Comparison of ENCODE assay signal across 8 cellular contexts in the genomic region with DNA sequence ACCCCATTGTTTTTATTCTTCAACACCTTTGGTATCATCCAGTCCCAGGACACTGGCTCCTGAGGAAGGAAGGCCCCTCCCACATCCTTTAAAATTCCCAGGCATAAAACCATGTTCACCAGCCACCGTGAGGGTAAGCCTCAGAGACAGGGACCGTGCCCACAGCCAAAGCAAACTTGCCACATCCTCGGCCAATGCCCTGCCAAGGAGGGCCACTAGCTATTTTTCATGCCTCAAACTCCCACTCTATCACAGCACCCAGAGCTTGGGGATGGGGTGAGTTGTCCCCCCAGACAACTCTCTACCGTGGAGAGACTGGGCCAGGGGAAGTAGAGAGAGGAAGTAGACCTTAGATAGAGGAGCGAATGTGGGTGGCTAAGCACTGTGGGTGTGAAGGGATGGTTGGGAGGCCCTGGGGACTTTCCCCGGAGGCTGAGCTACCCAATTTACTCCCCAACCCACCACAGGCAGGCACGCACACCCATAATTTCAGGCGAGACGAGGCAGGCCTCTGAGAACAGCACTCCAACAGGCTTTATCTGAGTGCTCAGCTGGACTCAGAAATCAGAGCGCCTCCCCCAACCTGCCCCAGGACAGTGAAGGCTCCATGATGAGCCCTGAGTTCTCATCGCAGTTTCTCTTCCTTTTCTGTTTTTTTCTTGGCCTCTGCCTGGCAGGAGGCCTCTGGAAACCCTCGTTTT. TPM values are rescaled to one million over a fixed set of nuclear protein-coding genes. Genes with fewer than 3 reads are reported as not detected.
DNase-seq lines count a peak whose midpoint lies in the region; ATAC-seq and TF ChIP-seq lines count a peak whose summit lies in the region.

No MANE protein-coding gene starts in this region.

- DNase-seq in activated gamma-delta T cell treated with Interleukin-2 at 50 U/mL for 16 hours (peak; percentile 86), left colon (peak; percentile 69 to 71), kidney tubule cell (ENCODE audit: low spot score) (no peak), 8988T (no peak)
- DNase-seq in stimulated activated CD4-positive, alpha-beta T cell treated with anti-CD3 and anti-CD28 coated beads, TNF-alpha, amount 100 ng/mL, for 24 hours (ENCODE audit: low read depth in 3 of 3), result peak; percentile 71 to 90 (median 83)

- intact Hi-C loops in left colon (cut with DNase I, micrococcal nuclease), result no loop called here

- TF ChIP-seq POLR2A in Raji (IDR thresholded peaks at IDR 0.05; ENCODE audit: insufficient read depth, low read depth, low read length), result peak; percentile 59

- ATAC-seq in GM18870 (IDR thresholded peaks at IDR 0.05; ENCODE audit: unreplicated experiment) (peak; percentile 63), HG02943 (IDR thresholded peaks at IDR 0.05; ENCODE audit: low read depth, unreplicated experiment) (peak; percentile 46), left colon (peak; percentile 6)

RNA-seq across cellular contexts. Expression of a gene that starts 15.9 kb away (rescaled TPM):
- 10 to 100 TPM; 70.5 to 76.9 TPM for total RNA-seq in left colon

RNA-seq across cellular contexts. Expression of a gene that starts 60.0 kb away (rescaled TPM):
- total RNA-seq in left colon, result under 1 TPM in 1 of 2 donors, not detected in 1; 0.40 TPM

Comparison
In these comparisons a context has a peak if more than half of its experiments do, and no peak if none do; other contexts are left out.
1. ATAC-seq: peak in every context shown above with its lines; median percentile 63 in GM18870; 46 in HG02943; 6 in left colon.
2. DNase-seq: peak in activated gamma-delta T cell treated with Interleukin-2 at 50 U/mL for 16 hours (single experiment), left colon (2 of 2) and stimulated activated CD4-positive, alpha-beta T cell treated with anti-CD3 and anti-CD28 coated beads, TNF-alpha, amount 100 ng/mL, for 24 hours (3 of 3); none in kidney tubule cell (single experiment) and 8988T (single experiment).